9 cellular contexts compared by ENCODE assay signal in genomic region chr21:32412998-32413504, GRCh38. TPM values are rescaled to one million over a fixed set of nuclear protein-coding genes. Genes with fewer than 3 reads are reported as not detected.
DNase-seq lines count a peak whose midpoint lies in the region; TF ChIP-seq lines count a peak whose summit lies in the region.
"Had no signal": no experiment of that assay in that cellular context is flagged by ENCODE, and none has a peak within 500 bp of the region (broad histone marks: within the 10 kb centered on the region; RNA-seq: fewer than 3 reads in every experiment).

No MANE protein-coding gene starts in this region.

- no peaks in the 10 kb centered on the region for H3K9me3 ChIP-seq in adrenal gland (replicated peaks in 1 of 3)
- H3K9me3 ChIP-seq in iPS-18c (ENCODE audit: control insufficient read depth, insufficient read depth, low read length): no peaks in the 10 kb centered on the region
- H3K9me3 ChIP-seq in BE2C: no peaks in the 10 kb centered on the region

- H3K36me3 ChIP-seq in adrenal gland (replicated peaks in 1 of 2) (no peaks in the 10 kb centered on the region), BE2C (no peaks in the 10 kb centered on the region)

- H3K27ac ChIP-seq in adrenal gland (peak overlapping the region in 4 of 5 donors; percentile 64 to 99 (median 87)), skin epidermis (peak overlapping the region in 20 of 21 experiments; percentile 79 to 98 (median 92))

- no peak for TF ChIP-seq CTCF in adrenal gland (IDR thresholded peaks at IDR 0.05)
- no peak for TF ChIP-seq CTCF in BE2C (IDR thresholded peaks at IDR 0.05; ENCODE audit: low read depth, low read length)

- H3K4me1 ChIP-seq in adrenal gland (replicated peaks in 1 of 2) (peaks cover 0 to 21% of the 10 kb centered on the region in 2 donors), BE2C (no peaks in the 10 kb centered on the region)

- TF ChIP-seq POLR2A in adrenal gland (IDR thresholded peaks at IDR 0.05): no peak

- H3K4me3 ChIP-seq in adrenal gland (peak overlapping the region in 2 of 4 donors; percentile 65 to 93), iPS-18c (ENCODE audit: insufficient read depth, low read depth, low read length) (peak overlapping the region; percentile 58), skin epidermis (peak overlapping the region; percentile 41 to 75 (median 62)), BE2C (ENCODE audit: low read depth, low read length) (no peak overlapping the region)
- H3K4me3 ChIP-seq: GM12878 had no signal

- intact Hi-C loops in adrenal gland (cut with DNase I): no loop called here

- DNase-seq in stimulated activated CD4-positive, alpha-beta T cell treated with anti-CD3 and anti-CD28 coated beads, Interleukin-15, amount 100 ng/mL, for 24 hours: peak; percentile 34
- DNase-seq in stimulated activated CD4-positive, alpha-beta T cell treated with anti-CD3 and anti-CD28 coated beads, Interleukin-4, amount 100 ng/mL, for 4 hours: no peak
- DNase-seq in adrenal gland (peak in 4 of 7 donors; percentile 27 to 77 (median 34)), NCI-H774 (lab: John Stamatoyannopoulos, UW) (no peak), NOMO-1 (lab: John Stamatoyannopoulos, UW; ENCODE audit: unreplicated experiment in 2 of 2) (no peak), BE2C (no peak)

- H3K27me3 ChIP-seq in adrenal gland: no peaks in the 10 kb centered on the region
- peaks cover 47% of the 10 kb centered on the region for H3K27me3 ChIP-seq in BE2C

- 12 to 42% (median 19%) methylated on average over 21 to 33 of the region's 33 CpGs for WGBS in adrenal gland, 4 donors

RNA-seq across cellular contexts. Expression of gene EVA1C, which starts 0.5 kb away (rescaled TPM):
- total RNA-seq in adrenal gland: 10 to 100 TPM in 5 of 8 donors, 1 to 10 TPM in 3; 6.3 to 16.2 (median 12.1) TPM
- 10 to 100 TPM in 2 of 3 donors, 1 to 10 TPM in 1; 8.2 to 33.2 (median 31.4) TPM for polyA plus RNA-seq in adrenal gland
- not detected for polyA plus RNA-seq in BE2C (2012; ENCODE audit: insufficient read depth, insufficient read length, low read depth)
- total RNA-seq: GM12878 had no signal

RNA-seq across cellular contexts. Expression of gene URB1, which starts 20.2 kb away (rescaled TPM):
- total RNA-seq in adrenal gland: 10 to 100 TPM; 15.4 to 31.6 (median 17.9) TPM
- polyA plus RNA-seq in adrenal gland: 1 to 10 TPM; 5.2 to 9.3 (median 6.7) TPM
- 23.1 TPM for polyA plus RNA-seq in BE2C (2012; ENCODE audit: insufficient read depth, insufficient read length, low read depth)

Comparison
In these comparisons a context has a peak if more than half of its experiments do, and no peak if none do; other contexts are left out.
1. DNase-seq: peak in stimulated activated CD4-positive, alpha-beta T cell treated with anti-CD3 and anti-CD28 coated beads, Interleukin-15, amount 100 ng/mL, for 24 hours (single experiment) and adrenal gland (4 of 7); none in stimulated activated CD4-positive, alpha-beta T cell treated with anti-CD3 and anti-CD28 coated beads, Interleukin-4, amount 100 ng/mL, for 4 hours (0 of 2), NCI-H774 (single experiment), NOMO-1 (0 of 2) and BE2C (single experiment).